In genomic region chr11:99593197-99593596, GRCh38 we compare ENCODE assay signal across 27 cellular contexts.
"Had no signal": no experiment of that assay in that cellular context is flagged by ENCODE, and none has a peak within 500 bp of the region (broad histone marks: within the 10 kb centered on the region; RNA-seq: fewer than 3 reads in every experiment).

No MANE protein-coding gene starts in this region.

- H3K27me3 ChIP-seq: stomach, suprapubic skin, testis, thyroid gland, tibial artery, tibial nerve, transverse colon, upper lobe of left lung, upper lobe of right lung, uterus, vagina had no signal

- ATAC-seq: stimulated activated effector memory CD8-positive, alpha-beta T cell treated with anti-CD3 and anti-CD28 coated beads, Interleukin-12 subunit alpha, Interleukin-12 subunit beta, amount 100 ng/mL, for 72 hours; stimulated activated memory B cell treated with anti-CD40 and anti-IgM and Interleukin-4, amounts not matched to agents 10 μg/mL and 1 μg/mL and 100 μg/mL, for 72 hours; stimulated activated naive B cell treated with anti-CD40 and anti-IgM and Interleukin-4, amounts not matched to agents 10 μg/mL and 1 μg/mL and 100 μg/mL, for 72 hours; stimulated activated naive CD8-positive, alpha-beta T cell treated with anti-CD3 and anti-CD28 coated beads, Interleukin-15, amount 100 ng/mL, for 72 hours; stimulated activated naive CD8-positive, alpha-beta T cell treated with anti-CD3 and anti-CD28 coated beads, Interleukin-15, Interleukin-2, amounts not matched to agents 100 U/mL and 50 U/mL, for 24 hours; upper lobe of right lung had no signal

- H3K9me3 ChIP-seq: stomach, suprapubic skin, testis, thoracic aorta, thyroid gland, tibial artery, tibial nerve, transverse colon, upper lobe of left lung, upper lobe of right lung, uterus, vagina had no signal

- H3K4me3 Mint-ChIP-seq: stimulated activated effector memory CD8-positive, alpha-beta T cell treated with anti-CD3 and anti-CD28 coated beads, Interleukin-12 subunit alpha, Interleukin-12 subunit beta, amount 100 ng/mL, for 72 hours; stimulated activated memory B cell treated with anti-CD40 and anti-IgM and Interleukin-4, amounts not matched to agents 10 μg/mL and 1 μg/mL and 100 μg/mL, for 72 hours; stimulated activated naive B cell treated with anti-CD40 and anti-IgM and Interleukin-4, amounts not matched to agents 10 μg/mL and 1 μg/mL and 100 μg/mL, for 72 hours; stimulated activated naive CD8-positive, alpha-beta T cell treated with anti-CD3 and anti-CD28 coated beads, Interleukin-15, amount 100 ng/mL, for 72 hours; stimulated activated naive CD8-positive, alpha-beta T cell treated with anti-CD3 and anti-CD28 coated beads, Interleukin-15, Interleukin-2, amounts not matched to agents 100 ng/mL and 50 ng/mL, for 24 hours had no signal

- H3K4me1 Mint-ChIP-seq: stimulated activated effector memory CD8-positive, alpha-beta T cell treated with anti-CD3 and anti-CD28 coated beads, Interleukin-12 subunit alpha, Interleukin-12 subunit beta, amount 100 ng/mL, for 72 hours; stimulated activated memory B cell treated with anti-CD40 and anti-IgM and Interleukin-4, amounts not matched to agents 10 μg/mL and 1 μg/mL and 100 μg/mL, for 72 hours; stimulated activated naive B cell treated with anti-CD40 and anti-IgM and Interleukin-4, amounts not matched to agents 10 μg/mL and 1 μg/mL and 100 μg/mL, for 72 hours; stimulated activated naive CD8-positive, alpha-beta T cell treated with anti-CD3 and anti-CD28 coated beads, Interleukin-15, amount 100 ng/mL, for 72 hours had no signal

- DNase-seq: stimulated activated CD4-positive, alpha-beta T cell treated with anti-CD3 and anti-CD28 coated beads, Interleukin-2, amount 100 ng/mL, for 48 hours; stimulated activated CD4-positive, alpha-beta T cell treated with anti-CD3 and anti-CD28 coated beads, Interleukin-4, amount 100 ng/mL, for 1 hour; stimulated activated CD4-positive, alpha-beta T cell treated with anti-CD3 and anti-CD28 coated beads, Interleukin-4, amount 100 ng/mL, for 24 hours; stimulated activated CD4-positive, alpha-beta T cell treated with anti-CD3 and anti-CD28 coated beads, Interleukin-4, amount 100 ng/mL, for 4 hours; stimulated activated CD8-positive, alpha-beta memory T cell treated with anti-CD3 and anti-CD28 coated beads, Interleukin-4, amount 100 ng/mL, for 48 hours; stimulated activated naive B cell treated with anti-CD40 and anti-IgM and Interleukin-4, amounts not matched to agents 10 μg/mL and 1 μg/mL and 100 μg/mL, for 72 hours; stimulated activated naive CD4-positive, alpha-beta T cell; stimulated activated naive CD4-positive, alpha-beta T cell treated with Interleukin-2 at 50 U/mL for 16 hours; stimulated activated naive CD8-positive, alpha-beta T cell treated with anti-CD3 and anti-CD28 coated beads, Interleukin-15, amount 100 ng/mL, for 72 hours; stimulated activated naive CD8-positive, alpha-beta T cell treated with anti-CD3 and anti-CD28 coated beads, Interleukin-15, Interleukin-2, amounts not matched to agents 100 U/mL and 50 U/mL, for 24 hours; stomach; substantia nigra; testis; thyroid gland; tibial artery; transverse colon; trophoblast cell; upper lobe of left lung; upper lobe of right lung; uterus had no signal

- H3K4me1 ChIP-seq: stomach, suprapubic skin, testis, thyroid gland, tibial artery, transverse colon, upper lobe of left lung, upper lobe of right lung, uterus, vagina had no signal

- H3K27me3 Mint-ChIP-seq: stimulated activated memory B cell treated with anti-CD40 and anti-IgM and Interleukin-4, amounts not matched to agents 10 μg/mL and 1 μg/mL and 100 μg/mL, for 72 hours; stimulated activated naive B cell treated with anti-CD40 and anti-IgM and Interleukin-4, amounts not matched to agents 10 μg/mL and 1 μg/mL and 100 μg/mL, for 72 hours; stimulated activated naive CD8-positive, alpha-beta T cell treated with anti-CD3 and anti-CD28 coated beads, Interleukin-15, amount 100 ng/mL, for 72 hours; stimulated activated naive CD8-positive, alpha-beta T cell treated with anti-CD3 and anti-CD28 coated beads, Interleukin-15, Interleukin-2, amounts not matched to agents 100 ng/mL and 50 ng/mL, for 24 hours had no signal

- H3K27ac Mint-ChIP-seq: stimulated activated effector memory CD8-positive, alpha-beta T cell treated with anti-CD3 and anti-CD28 coated beads, Interleukin-12 subunit alpha, Interleukin-12 subunit beta, amount 100 ng/mL, for 72 hours; stimulated activated memory B cell treated with anti-CD40 and anti-IgM and Interleukin-4, amounts not matched to agents 10 μg/mL and 1 μg/mL and 100 μg/mL, for 72 hours; stimulated activated naive B cell treated with anti-CD40 and anti-IgM and Interleukin-4, amounts not matched to agents 10 μg/mL and 1 μg/mL and 100 μg/mL, for 72 hours; stimulated activated naive CD8-positive, alpha-beta T cell treated with anti-CD3 and anti-CD28 coated beads, Interleukin-15, amount 100 ng/mL, for 72 hours; stimulated activated naive CD8-positive, alpha-beta T cell treated with anti-CD3 and anti-CD28 coated beads, Interleukin-15, Interleukin-2, amounts not matched to agents 100 ng/mL and 50 ng/mL, for 24 hours had no signal

- H3K36me3 Mint-ChIP-seq: stimulated activated effector memory CD8-positive, alpha-beta T cell treated with anti-CD3 and anti-CD28 coated beads, Interleukin-12 subunit alpha, Interleukin-12 subunit beta, amount 100 ng/mL, for 72 hours; stimulated activated memory B cell treated with anti-CD40 and anti-IgM and Interleukin-4, amounts not matched to agents 10 μg/mL and 1 μg/mL and 100 μg/mL, for 72 hours; stimulated activated naive B cell treated with anti-CD40 and anti-IgM and Interleukin-4, amounts not matched to agents 10 μg/mL and 1 μg/mL and 100 μg/mL, for 72 hours had no signal

- H3K36me3 ChIP-seq: stomach, suprapubic skin, thoracic aorta, thyroid gland, tibial artery, tibial nerve, transverse colon, upper lobe of left lung, upper lobe of right lung, uterus, vagina had no signal

- H3K4me3 ChIP-seq: stomach, suprapubic skin, testis, thoracic aorta, thyroid gland, tibial artery, tibial nerve, transverse colon, upper lobe of left lung, upper lobe of right lung, uterus, vagina had no signal

- H3K27ac ChIP-seq: stomach, suprapubic skin, testis, thoracic aorta, thyroid gland, tibial artery, transverse colon, upper lobe of left lung, upper lobe of right lung, uterus, vagina had no signal
